14 cellular contexts compared by ENCODE assay signal in the genomic region with DNA sequence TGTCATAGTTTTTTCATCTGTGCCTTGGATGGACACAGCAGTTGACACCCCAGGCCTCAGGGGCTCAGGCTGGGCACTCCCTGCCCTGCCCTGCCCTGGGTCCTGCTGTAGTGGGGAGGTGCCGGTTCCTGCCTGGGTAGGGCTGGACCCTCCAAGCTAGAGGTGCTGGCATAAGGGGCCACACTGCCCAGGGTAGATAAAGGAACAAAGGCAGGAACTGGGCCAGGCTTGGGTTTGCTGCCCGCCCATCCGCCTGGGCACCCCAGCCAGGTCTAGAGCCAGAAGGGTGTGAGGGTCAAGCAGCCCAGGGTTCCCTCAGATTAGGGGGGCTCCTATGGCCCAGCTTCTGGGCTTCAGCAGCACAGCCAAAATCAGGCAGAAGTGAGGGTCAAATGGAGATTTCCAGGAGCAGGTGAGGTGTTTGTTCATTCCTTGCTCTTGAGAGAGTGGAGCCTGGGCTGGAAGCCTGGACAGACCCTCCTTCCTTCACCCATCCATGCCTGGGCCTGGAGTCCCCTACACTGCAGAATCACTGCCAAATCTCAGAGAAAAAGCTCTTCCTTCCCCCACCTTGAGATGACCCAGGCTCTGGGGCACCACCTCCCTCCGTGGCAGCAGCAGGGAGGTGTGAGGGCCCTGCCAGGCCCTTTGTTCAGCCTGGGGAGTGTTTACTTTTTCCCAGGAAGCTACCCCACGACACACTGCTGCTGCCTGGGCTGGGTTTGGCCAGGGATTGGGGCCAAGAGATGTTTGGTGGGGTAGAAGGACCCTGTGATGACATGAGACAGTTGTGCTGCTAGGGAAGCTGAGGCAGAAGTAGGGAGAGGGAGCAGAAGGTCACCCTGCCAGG. TPM values are rescaled to one million over a fixed set of nuclear protein-coding genes. Genes with fewer than 3 reads are reported as not detected.
DNase-seq lines count a peak whose midpoint lies in the region; ATAC-seq, FAIRE-seq and TF ChIP-seq lines count a peak whose summit lies in the region.
"Had no signal": no experiment of that assay in that cellular context is flagged by ENCODE, and none has a peak within 500 bp of the region (broad histone marks: within the 10 kb centered on the region; RNA-seq: fewer than 3 reads in every experiment).

No MANE protein-coding gene starts in this region.

- H3K9ac ChIP-seq in BLaER1, result peak overlapping the region; percentile 60
- H3K9ac ChIP-seq in kidney (ENCODE audit: low read length in 2 of 2), result no peak overlapping the region
- peak overlapping the region in 1 of 3 donors; percentile 45 for H3K9ac ChIP-seq in skeletal muscle tissue (ENCODE audit: low read depth in 1 of 3, low read length in 3 of 3)

- in situ Hi-C loops in Panc1 (cut with HindIII; ENCODE audit: low pct_unique_long_range_greater_than_20kb, low sequenced_read_pairs), result no loop called here

- no peak for FAIRE-seq in kidney (lab: Jason Lieb, UNC)

- H3K4me1 ChIP-seq in BLaER1, result peaks cover 100% of the 10 kb centered on the region
- H3K4me1 ChIP-seq in Panc1 (ENCODE audit: control insufficient read depth, insufficient read depth, low read length), result peaks cover 99% of the 10 kb centered on the region
- peaks cover 58 to 79% of the 10 kb centered on the region in 2 donors for H3K4me1 ChIP-seq in kidney (ENCODE audit: control insufficient read depth in 1 of 2, insufficient read depth in 1 of 2, low read depth in 1 of 2, low read length in 2 of 2)
- H3K4me1 ChIP-seq in skeletal muscle tissue (ENCODE audit: control insufficient read depth in 3 of 3, insufficient read depth in 3 of 3, low read length in 3 of 3), result peaks cover 65 to 93% (median 86%) of the 10 kb centered on the region in 3 donors
- H3K4me1 ChIP-seq in Caco-2, result peaks cover 34% of the 10 kb centered on the region

- peak overlapping the region in 1 of 6 donors; percentile 35 for H3K27ac Mint-ChIP-seq in immature natural killer cell
- H3K27ac Mint-ChIP-seq in T-cell, result no peak overlapping the region
- no peak overlapping the region for H3K27ac Mint-ChIP-seq in Caco-2 (ENCODE audit: unreplicated experiment)

- BruUV-seq in Panc1 (replicated peaks; lab: Mats Ljungman, UMichigan), result no TSS peak
- BruUV-seq in Caco-2 (replicated peaks; lab: Mats Ljungman, UMichigan), result no TSS peak

- CTCF ChIA-PET in Panc1 (lab: Charles Lee) (no interaction called here), T-cell (lab: Charles Lee) (no interaction called here), Caco-2 (lab: Charles Lee) (no interaction called here)

- DNase-seq in Panc1 (ENCODE audit: low read depth, low spot score) (no peak), kidney (no peak), immature natural killer cell (no peak), T-cell (no peak), Caco-2 (no peak)
- DNase-seq: activated T-cell treated with anti-CD3 and anti-CD28 coated beads, Interleukin-2, amount 50 U/mL, for 48 hours; amniotic stem cell; occipital lobe had no signal

- intact Hi-C loops in Panc1 (cut with micrococcal nuclease; ENCODE audit: unreplicated experiment) (no loop called here), kidney (cut with DNase I) (no loop called here), Caco-2 (cut with micrococcal nuclease; ENCODE audit: unreplicated experiment) (no loop called here)

- H3K36me3 Mint-ChIP-seq in immature natural killer cell (no peaks in the 10 kb centered on the region), T-cell (no peaks in the 10 kb centered on the region), Caco-2 (ENCODE audit: insufficient read depth, unreplicated experiment) (peaks cover 4% of the 10 kb centered on the region)

- H3K27me3 Mint-ChIP-seq in immature natural killer cell (ENCODE audit: low read depth in 3 of 3) (peaks cover 5 to 14% (median 5%) of the 10 kb centered on the region in 3 donors), T-cell (peaks cover 4 to 11% of the 10 kb centered on the region in 2 donors), Caco-2 (ENCODE audit: insufficient read depth, unreplicated experiment) (no peaks in the 10 kb centered on the region)

- TF ChIP-seq CTCF in Panc1 (IDR thresholded peaks at IDR 0.05) (no peak), kidney (IDR thresholded peaks at IDR 0.05; ENCODE audit: borderline replicate concordance, extremely low read depth, insufficient read depth) (no peak), Caco-2 (IDR thresholded peaks at IDR 0.05; ENCODE audit: insufficient read depth in 1 of 2, low read depth in 1 of 2, low read length in 1 of 2, severe bottlenecking in 1 of 2, unreplicated experiment in 1 of 2) (no peak)

- H3K4me3 ChIP-seq in BLaER1, result no peak overlapping the region
- H3K4me3 ChIP-seq in Panc1 (ENCODE audit: low read depth in 2 of 2, low read length in 2 of 2), result no peak overlapping the region
- no peak overlapping the region for H3K4me3 ChIP-seq in kidney (ENCODE audit: low read length in 2 of 2)
- H3K4me3 ChIP-seq in skeletal muscle tissue (ENCODE audit: low read length in 3 of 3), result no peak overlapping the region
- no peak overlapping the region for H3K4me3 ChIP-seq in Caco-2 (ENCODE audit: low read depth, low read length)

- peaks cover 57% of the 10 kb centered on the region for H4K20me1 ChIP-seq in BLaER1

- ATAC-seq in Panc1, result no peak
- no peak for ATAC-seq in T-cell (replicated peaks in 1 of 4)
- ATAC-seq in HG03439 (IDR thresholded peaks at IDR 0.05; ENCODE audit: unreplicated experiment), result no peak

- H3K9me3 ChIP-seq in BLaER1, result no peaks in the 10 kb centered on the region
- no peaks in the 10 kb centered on the region for H3K9me3 ChIP-seq in Panc1 (ENCODE audit: control insufficient read depth, insufficient read depth, low read depth, low read length)
- no peaks in the 10 kb centered on the region for H3K9me3 ChIP-seq in kidney (ENCODE audit: control insufficient read depth in 1 of 2, low read length in 2 of 2)
- no peaks in the 10 kb centered on the region for H3K9me3 ChIP-seq in skeletal muscle tissue (ENCODE audit: control insufficient read depth in 3 of 3, low read length in 3 of 3)
- H3K9me3 ChIP-seq in Caco-2, result no peaks in the 10 kb centered on the region

- peaks cover 57% of the 10 kb centered on the region for H3K36me3 ChIP-seq in BLaER1
- H3K36me3 ChIP-seq in Panc1 (ENCODE audit: control insufficient read depth, insufficient read depth, low read length), result no peaks in the 10 kb centered on the region
- H3K36me3 ChIP-seq in kidney (ENCODE audit: control insufficient read depth in 1 of 2, insufficient read depth in 2 of 2, low read length in 2 of 2), result peaks cover 0 to 2% of the 10 kb centered on the region in 2 donors
- H3K36me3 ChIP-seq in skeletal muscle tissue (ENCODE audit: control insufficient read depth in 3 of 3, insufficient read depth in 3 of 3, low read length in 3 of 3), result peaks cover 0 to 4% (median 2%) of the 10 kb centered on the region in 3 donors
- no peaks in the 10 kb centered on the region for H3K36me3 ChIP-seq in Caco-2 (ENCODE audit: control insufficient read depth, insufficient read depth, low read length)

- H3K9me3 Mint-ChIP-seq in immature natural killer cell (no peaks in the 10 kb centered on the region), T-cell (no peaks in the 10 kb centered on the region), Caco-2 (ENCODE audit: unreplicated experiment) (no peaks in the 10 kb centered on the region)

- no peaks in the 10 kb centered on the region for H3K4me1 Mint-ChIP-seq in immature natural killer cell
- H3K4me1 Mint-ChIP-seq in T-cell, result no peaks in the 10 kb centered on the region
- peaks cover 16% of the 10 kb centered on the region for H3K4me1 Mint-ChIP-seq in Caco-2 (ENCODE audit: low read depth, unreplicated experiment)

- H3K4me2 ChIP-seq in BLaER1, result peak overlapping the region; percentile 96

- H3K27ac ChIP-seq in BLaER1 (peak overlapping the region; percentile 86), Panc1 (ENCODE audit: low read length) (peak overlapping the region; percentile 96), kidney (ENCODE audit: low read depth in 2 of 2, low read length in 2 of 2) (peak overlapping the region; percentile 68 to 75), skeletal muscle tissue (ENCODE audit: low read depth, low read length) (peak overlapping the region; percentile 17)

- H3K27me3 ChIP-seq in BLaER1 (no peaks in the 10 kb centered on the region), Panc1 (ENCODE audit: control insufficient read depth, insufficient read depth, low read length) (no peaks in the 10 kb centered on the region), skeletal muscle tissue (ENCODE audit: control insufficient read depth in 3 of 3, insufficient read depth in 3 of 3, low read length in 3 of 3) (no peaks in the 10 kb centered on the region), Caco-2 (replicated peaks; ENCODE audit: control insufficient read depth, insufficient read depth, low read length) (no peaks in the 10 kb centered on the region)

- no peak overlapping the region for H3K4me3 Mint-ChIP-seq in immature natural killer cell
- H3K4me3 Mint-ChIP-seq in T-cell, result no peak overlapping the region
- no peak overlapping the region for H3K4me3 Mint-ChIP-seq in Caco-2 (ENCODE audit: unreplicated experiment)

- POLR2A ChIA-PET in Panc1 (lab: Charles Lee) (no interaction called here), T-cell (lab: Charles Lee) (no interaction called here), Caco-2 (lab: Charles Lee) (no interaction called here)

RNA-seq across cellular contexts. Expression of gene SEMA3F, which starts 7.1 kb away (rescaled TPM):
- total RNA-seq in Panc1 (2021; ENCODE audit: unreplicated experiment) (69.6 TPM), kidney (39.9 TPM), skeletal muscle tissue (2.1 TPM), T-cell (under 1 TPM in 4 of 5 donors, not detected in 1; 0.32 to 0.46 (median 0.36) TPM), Caco-2 (2022) (11.3 and 16.5 TPM in 2 replicates)
- 104 TPM for polyA plus RNA-seq in Panc1 (2012; ENCODE audit: insufficient read length)
- polyA plus RNA-seq in kidney (ENCODE audit: insufficient read depth, low read depth, low replicate concordance) (36.7 TPM), immature natural killer cell (not detected)

RNA-seq across cellular contexts. Expression of gene GNAT1, which starts 29.2 kb away (rescaled TPM):
- total RNA-seq in Panc1 (2021; ENCODE audit: unreplicated experiment), result not detected
- not detected for polyA plus RNA-seq in Panc1 (2012; ENCODE audit: insufficient read length)
- not detected for total RNA-seq in kidney
- not detected for polyA plus RNA-seq in kidney (ENCODE audit: insufficient read depth, low read depth, low replicate concordance)
- not detected for total RNA-seq in skeletal muscle tissue
- polyA plus RNA-seq in immature natural killer cell, result not detected
- total RNA-seq in T-cell, result under 1 TPM in 1 of 5 donors, not detected in 4; 0.28 TPM
- total RNA-seq in Caco-2 (2022), result 0.50 TPM in 1 of 2 replicates, not detected in the other
- total RNA-seq: glomerular endothelial cell, H4, occipital lobe had no signal
- polyA plus RNA-seq: BJ had no signal

RNA-seq across cellular contexts. Expression of gene SLC38A3, which starts 42.8 kb away (rescaled TPM):
- total RNA-seq in Panc1 (2021; ENCODE audit: unreplicated experiment), result 6.0 TPM
- polyA plus RNA-seq in Panc1 (2012; ENCODE audit: insufficient read length), result 10.6 TPM
- total RNA-seq in kidney, result 1.6 TPM
- 4.2 TPM for polyA plus RNA-seq in kidney (ENCODE audit: insufficient read depth, low read depth, low replicate concordance)
- 0.52 TPM for total RNA-seq in skeletal muscle tissue
- polyA plus RNA-seq in immature natural killer cell, result not detected
- under 1 TPM in 4 of 5 donors, not detected in 1; 0.29 to 0.98 (median 0.44) TPM for total RNA-seq in T-cell
- 11.4 and 16.8 TPM in 2 replicates for total RNA-seq in Caco-2 (2022)
- total RNA-seq: glomerular endothelial cell, H4 had no signal

Comparison
In these comparisons a context has a peak if more than half of its experiments do, and no peak if none do; other contexts are left out.
1. H3K27ac ChIP-seq: peak in every context shown above with its lines; median percentile 96 in Panc1; 86 in BLaER1; 72 in kidney; 17 in skeletal muscle tissue.